ENCODE assay signal across 11 cellular contexts in the genomic region with DNA sequence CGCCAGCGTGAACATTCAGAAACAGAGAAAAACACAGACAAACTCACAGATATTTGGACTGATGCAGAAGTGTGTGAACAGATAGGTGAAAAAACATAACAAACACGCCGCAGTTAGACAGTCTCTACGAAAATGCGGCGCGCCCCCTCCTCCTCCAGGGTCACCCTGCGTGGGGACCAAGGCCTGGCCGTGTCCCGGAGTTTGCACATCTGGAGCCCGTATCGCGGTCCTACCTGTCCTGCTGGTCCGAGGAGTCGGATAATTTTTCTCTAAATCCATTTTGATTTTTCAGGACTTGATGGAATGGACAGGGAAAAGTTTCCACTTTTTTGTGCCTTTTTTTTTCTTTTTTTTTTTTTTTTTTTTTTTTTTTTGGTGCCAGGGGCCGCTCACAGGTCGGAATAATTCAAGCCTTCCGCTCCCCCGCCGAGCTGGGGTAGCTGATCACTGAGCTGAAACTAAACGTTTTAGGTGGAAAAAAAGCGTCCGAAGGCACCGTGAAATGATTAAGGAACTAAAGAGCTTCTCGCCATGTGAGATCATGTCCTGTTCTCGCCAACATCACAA. TPM values are rescaled to one million over a fixed set of nuclear protein-coding genes. Genes with fewer than 3 reads are reported as not detected.
A peak's percentile ranks its signal among the peaks of the same experiment; 100 is the strongest.
DNase-seq lines count a peak whose midpoint lies in the region; FAIRE-seq and TF ChIP-seq lines count a peak whose summit lies in the region.
"Had no signal": no experiment of that assay in that cellular context is flagged by ENCODE, and none has a peak within 500 bp of the region (broad histone marks: within the 10 kb centered on the region; RNA-seq: fewer than 3 reads in every experiment).

Gene PAX5, minus strand, starts transcription at position 516 of the 567 bp plus-strand sequence. Its CDS starts 237 bp downstream, at position 279.

- FAIRE-seq in RCC 7860 (lab: Jason Lieb, UNC): no peak

- H3K27ac ChIP-seq in rectal smooth muscle tissue (ENCODE audit: low read depth, low read length): no peak within 1 kb of the TSS

- H3K4me3 ChIP-seq in epithelial cell of proximal tubule (ENCODE audit: low read depth, low read length): peak within 1 kb of the TSS; percentile 20
- peak within 1 kb of the TSS; percentile 26 for H3K4me3 ChIP-seq in rectal smooth muscle tissue (ENCODE audit: low read length)

- H3K4me1 ChIP-seq in rectal smooth muscle tissue (ENCODE audit: control insufficient read depth, insufficient read depth, low read length): peaks cover 7% of the 10 kb centered on the region

- peaks cover 74% of the 10 kb centered on the region for H3K27me3 ChIP-seq in rectal smooth muscle tissue (ENCODE audit: control insufficient read depth, insufficient read depth, low read length)

- no peak for TF ChIP-seq CTCF in epithelial cell of proximal tubule (conservative IDR thresholded peaks at IDR 0.05; ENCODE audit: low read depth, low read length)

- H3K36me3 ChIP-seq in rectal smooth muscle tissue (ENCODE audit: control insufficient read depth, insufficient read depth, low read length): no peaks in the 10 kb centered on the region

- H3K9ac ChIP-seq in rectal smooth muscle tissue (ENCODE audit: low read length): no peak within 1 kb of the TSS

- DNase-seq in DMS53 (lab: John Stamatoyannopoulos, UW) (peak; percentile 48), DMS53 treated with DMSO at 0.1 percent for 48 hours (lab: John Stamatoyannopoulos, UW; ENCODE audit: unreplicated experiment) (no peak), MV-4-11 (lab: John Stamatoyannopoulos, UW) (peak; percentile 13), epithelial cell of proximal tubule (ENCODE audit: low read depth) (no peak), RCC 7860 (ENCODE audit: low spot score) (no peak), NCI-H446 treated with DMSO at 0.1 percent for 48 hours (lab: John Stamatoyannopoulos, UW) (no peak), HT-29 (ENCODE audit: low spot score) (no peak)
- DNase-seq: 8988T; central memory CD4-positive, alpha-beta T cell had no signal

RNA-seq across cellular contexts. Expression of gene PAX5, which starts in this region (rescaled TPM):
- under 0.01 TPM in 1 of 2 replicates, not detected in the other for total RNA-seq in epithelial cell of proximal tubule
- not detected in 2 replicates for total RNA-seq in HT-29 (2014; rRNA removed; shearing (Covaris generic))
- total RNA-seq: mesothelial cell of epicardium had no signal

Comparison
In these comparisons a context has a peak if more than half of its experiments do, and no peak if none do; other contexts are left out.
1. DNase-seq: peak in DMS53 (single experiment) and MV-4-11 (single experiment); none in DMS53 treated with DMSO at 0.1 percent for 48 hours (single experiment), epithelial cell of proximal tubule (single experiment), RCC 7860 (single experiment), NCI-H446 treated with DMSO at 0.1 percent for 48 hours (single experiment) and HT-29 (single experiment).